ENCODE assay signal across 2 cellular contexts in genomic region chr4:336099-336892, GRCh38.
TF ChIP-seq lines count a peak whose summit lies in the region.

No MANE protein-coding gene starts in this region.

TF ChIP-seq in liver, 16 proteins besides CTCF, POLR2A, EP300 and RAD21:
- no peak for TF ChIP-seq NR2F2 (IDR thresholded peaks at IDR 0.05)
- TF ChIP-seq HNF4A (conservative IDR thresholded peaks at IDR 0.05) = no peak
TF ChIP-seq in liver: peak in this region for 0.

TF ChIP-seq in HepG2, 621 proteins besides CTCF, POLR2A, EP300 and RAD21:
- TF ChIP-seq XRCC5 (optimal IDR thresholded peaks at IDR 0.05; ENCODE audit: low read length) = no peak
- no peak for TF ChIP-seq HMGXB3 (CRISPR knock-in tag; IDR thresholded peaks at IDR 0.05; ENCODE audit: borderline replicate concordance)
- no peak for TF ChIP-seq ZNF775 (CRISPR knock-in tag; IDR thresholded peaks at IDR 0.05; ENCODE audit: borderline replicate concordance)
- no peak for TF ChIP-seq ZNF883 (CRISPR knock-in tag; IDR thresholded peaks at IDR 0.05; ENCODE audit: not compliant biosample characterization)
- TF ChIP-seq RFXANK (CRISPR knock-in tag; IDR thresholded peaks at IDR 0.05) = no peak
- TF ChIP-seq ZBTB42 (CRISPR knock-in tag; IDR thresholded peaks at IDR 0.05) = no peak
- TF ChIP-seq ZNF350 (CRISPR knock-in tag; IDR thresholded peaks at IDR 0.05; ENCODE audit: borderline replicate concordance, low read depth) = no peak
- TF ChIP-seq SPEN (CRISPR knock-in tag; IDR thresholded peaks at IDR 0.05; ENCODE audit: low read depth) = no peak
- no peak for TF ChIP-seq REL (CRISPR knock-in tag; conservative IDR thresholded peaks at IDR 0.05)
- no peak for TF ChIP-seq ZNF263 (CRISPR knock-in tag; IDR thresholded peaks at IDR 0.05)
- no peak for TF ChIP-seq ARID5B (CRISPR knock-in tag; IDR thresholded peaks at IDR 0.05)
- TF ChIP-seq ZNF337 (CRISPR knock-in tag; IDR thresholded peaks at IDR 0.05; ENCODE audit: borderline replicate concordance, low read depth) = no peak
- TF ChIP-seq SNRNP70 (IDR thresholded peaks at IDR 0.05; ENCODE audit: low read depth, low read length) = no peak
- TF ChIP-seq NR0B2 (CRISPR knock-in tag; IDR thresholded peaks at IDR 0.05) = no peak
- TF ChIP-seq TEAD2 (CRISPR knock-in tag; IDR thresholded peaks at IDR 0.05) = no peak
- TF ChIP-seq ZNF639 (CRISPR knock-in tag; conservative IDR thresholded peaks at IDR 0.05) = no peak
- no peak for TF ChIP-seq AGO1 (IDR thresholded peaks at IDR 0.05; ENCODE audit: low read depth, low read length, poor library complexity, severe bottlenecking)
- no peak for TF ChIP-seq SKI (IDR thresholded peaks at IDR 0.05; ENCODE audit: partially characterized antibody)
- no peak for TF ChIP-seq NR3C1 (CRISPR knock-in tag; IDR thresholded peaks at IDR 0.05)
- no peak for TF ChIP-seq ZNF460 (CRISPR knock-in tag; IDR thresholded peaks at IDR 0.05; ENCODE audit: borderline replicate concordance)
